ENCODE assay signal across 16 cellular contexts in genomic region chr22:43541462-43542407, GRCh38.
DNase-seq lines count a peak whose midpoint lies in the region; ATAC-seq and TF ChIP-seq lines count a peak whose summit lies in the region.
"Had no signal": no experiment of that assay in that cellular context is flagged by ENCODE, and none has a peak within 500 bp of the region (broad histone marks: within the 10 kb centered on the region; RNA-seq: fewer than 3 reads in every experiment).

No MANE protein-coding gene starts in this region.

- no peak overlapping the region for H4K5ac ChIP-seq in mesendoderm (ENCODE audit: low read length)

- no peaks in the 10 kb centered on the region for H3K9me3 Mint-ChIP-seq in osteocyte (ENCODE audit: unreplicated experiment)
- H3K9me3 Mint-ChIP-seq: CD14-positive monocyte had no signal

- H2BK120ac ChIP-seq in mesendoderm (ENCODE audit: low read depth, low read length) = no peak overlapping the region

- H3K4ac ChIP-seq in mesendoderm (ENCODE audit: low read depth, low read length) = no peak overlapping the region

- no CpG with 5 or more reads among the region's 18 CpGs for WGBS in mesendoderm (ENCODE audit: extremely low coverage, insufficient coverage, low lambda C conversion rate)

- TF ChIP-seq CTCF in osteocyte (IDR thresholded peaks at IDR 0.05) = no peak

- no peak overlapping the region for H3K18ac ChIP-seq in mesendoderm (ENCODE audit: low read length)

- no peak overlapping the region for H2AK5ac ChIP-seq in mesendoderm (ENCODE audit: low read length)

- H3K79me2 ChIP-seq in mesendoderm (ENCODE audit: control insufficient read depth, insufficient read depth, low read length) = no peaks in the 10 kb centered on the region

- no peak overlapping the region for H2BK15ac ChIP-seq in mesendoderm (replicated peaks; ENCODE audit: low read depth)

- no peak overlapping the region for H2BK5ac ChIP-seq in mesendoderm (ENCODE audit: low read length)

- no peaks in the 10 kb centered on the region for H3K36me3 ChIP-seq in mesendoderm (ENCODE audit: control insufficient read depth, insufficient read depth, low read length)
- H3K36me3 ChIP-seq: BLaER1 had no signal

- no peak overlapping the region for H3K23ac ChIP-seq in mesendoderm (ENCODE audit: low read length)

- no peak overlapping the region for H3K27ac ChIP-seq in mesendoderm (ENCODE audit: low read depth, low read length)
- H3K27ac ChIP-seq: BLaER1, GM23248, HL-60 had no signal

- no peaks in the 10 kb centered on the region for H3K27me3 ChIP-seq in mesendoderm (ENCODE audit: insufficient read depth, low read length, poor library complexity)
- H3K27me3 ChIP-seq: BLaER1 had no signal

- peaks cover 2% of the 10 kb centered on the region for H3K27me3 Mint-ChIP-seq in osteocyte (ENCODE audit: unreplicated experiment)

- H4K8ac ChIP-seq in mesendoderm (ENCODE audit: low read depth, low read length) = no peak overlapping the region

- no peak overlapping the region for H3K27ac Mint-ChIP-seq in osteocyte (ENCODE audit: unreplicated experiment)
- H3K27ac Mint-ChIP-seq: CD14-positive monocyte; CD4-positive, alpha-beta memory T cell; HFFc6 had no signal

- H3K4me1 ChIP-seq in mesendoderm (ENCODE audit: control insufficient read depth, low read depth, low read length) = no peaks in the 10 kb centered on the region

- H3K36me3 Mint-ChIP-seq in osteocyte (ENCODE audit: unreplicated experiment) = no peaks in the 10 kb centered on the region
- H3K36me3 Mint-ChIP-seq: CD14-positive monocyte; CD4-positive, alpha-beta memory T cell had no signal

- no peak overlapping the region for H3K4me3 Mint-ChIP-seq in osteocyte (ENCODE audit: unreplicated experiment)
- H3K4me3 Mint-ChIP-seq: CD14-positive monocyte; CD4-positive, alpha-beta memory T cell; HFFc6 had no signal

- no peak for ATAC-seq in GM18870 (IDR thresholded peaks at IDR 0.05; ENCODE audit: unreplicated experiment)
- no peak for ATAC-seq in stimulated activated naive CD8-positive, alpha-beta T cell treated with anti-CD3 and anti-CD28 coated beads, Interleukin-15, Interleukin-2, amounts not matched to agents 100 U/mL and 50 U/mL, for 24 hours

- no peaks in the 10 kb centered on the region for H3K79me1 ChIP-seq in mesendoderm (ENCODE audit: low read length)

- no peak overlapping the region for H3K56ac ChIP-seq in mesendoderm (ENCODE audit: low read length)

- H3K9ac ChIP-seq in mesendoderm (ENCODE audit: low read length) = no peak overlapping the region
- H3K9ac ChIP-seq: BLaER1, GM23248 had no signal

- H3K4me1 Mint-ChIP-seq in osteocyte (ENCODE audit: unreplicated experiment) = no peaks in the 10 kb centered on the region
- H3K4me1 Mint-ChIP-seq: CD14-positive monocyte; CD4-positive, alpha-beta memory T cell had no signal

- H3K4me3 ChIP-seq in mesendoderm (ENCODE audit: low read length) = no peak overlapping the region
- H3K4me3 ChIP-seq: BLaER1, GM23248 had no signal

- DNase-seq in activated effector memory CD4-positive, alpha-beta T cell treated with anti-CD3 and anti-CD28 coated beads, Interleukin-2, amount 50 U/mL, for 16 hours = peak; percentile 39
- no peak for DNase-seq in activated effector memory CD4-positive, alpha-beta T cell treated with Interleukin-2 at 50 U/mL for 16 hours
- peak; percentile 30 for DNase-seq in mesendoderm
- peak; percentile 79 for DNase-seq in osteocyte (ENCODE audit: extremely low spot score, unreplicated experiment)
- DNase-seq in stimulated activated CD4-positive, alpha-beta T cell treated with anti-CD3 and anti-CD28 coated beads, Interleukin-4, amount 100 ng/mL, for 4 hours = no peak
- no peak for DNase-seq in stimulated activated naive CD8-positive, alpha-beta T cell treated with anti-CD3 and anti-CD28 coated beads, Interleukin-15, Interleukin-2, amounts not matched to agents 100 U/mL and 50 U/mL, for 24 hours
- DNase-seq: 8988T; CD4-positive, alpha-beta memory T cell; GF-D8; GM23248; HCEC 1CT; HFFc6 had no signal

- no peak overlapping the region for H3K4me2 ChIP-seq in mesendoderm (ENCODE audit: low read length)
- H3K4me2 ChIP-seq: BLaER1 had no signal

Comparison
In these comparisons a context has a peak if more than half of its experiments do, and no peak if none do; other contexts are left out.
1. DNase-seq: peak in activated effector memory CD4-positive, alpha-beta T cell treated with anti-CD3 and anti-CD28 coated beads, Interleukin-2, amount 50 U/mL, for 16 hours (single experiment), mesendoderm (single experiment) and osteocyte (single experiment); none in activated effector memory CD4-positive, alpha-beta T cell treated with Interleukin-2 at 50 U/mL for 16 hours (single experiment), stimulated activated CD4-positive, alpha-beta T cell treated with anti-CD3 and anti-CD28 coated beads, Interleukin-4, amount 100 ng/mL, for 4 hours (0 of 2) and stimulated activated naive CD8-positive, alpha-beta T cell treated with anti-CD3 and anti-CD28 coated beads, Interleukin-15, Interleukin-2, amounts not matched to agents 100 U/mL and 50 U/mL, for 24 hours (single experiment).